ENCODE assay signal across 22 cellular contexts in the genomic region with DNA sequence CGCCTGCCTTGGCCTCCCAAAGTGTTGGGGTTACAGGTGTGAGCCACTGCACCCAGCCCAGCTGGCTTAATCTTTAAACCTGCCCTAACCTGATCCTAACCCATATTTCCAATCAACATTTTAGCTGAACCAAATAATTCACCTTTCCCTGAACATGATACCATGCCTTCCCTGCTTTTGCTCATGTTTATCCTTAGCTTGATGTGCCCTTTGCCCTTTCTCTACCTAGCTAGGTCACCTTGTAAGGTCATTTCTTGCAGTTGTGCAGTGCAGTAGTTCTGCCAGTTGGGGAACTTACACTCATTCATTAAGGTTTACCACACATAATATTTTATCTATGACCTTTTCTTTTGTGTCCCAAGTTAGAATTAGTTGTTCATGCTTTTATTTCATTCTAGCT.
"Had no signal": no experiment of that assay in that cellular context is flagged by ENCODE, and none has a peak within 500 bp of the region (broad histone marks: within the 10 kb centered on the region; RNA-seq: fewer than 3 reads in every experiment).

No MANE protein-coding gene starts in this region.

- H3K27ac ChIP-seq: brain microvascular endothelial cell, cardiac muscle cell, SJSA1 had no signal

- ATAC-seq: activated T-helper 17 cell treated with anti-CD3 and anti-CD28 coated beads, Interleukin-2, amount 50 U/mL, for 72 hours; PC-3; WTC11 had no signal

- DNase-seq: activated CD4-positive, alpha-beta T cell treated with anti-CD3 and anti-CD28 coated beads for 48 hours; activated CD4-positive, alpha-beta T cell treated with anti-CD3 and anti-CD28 coated beads, Interleukin-2, amount 50 U/mL, for 48 hours; activated CD4-positive, CD25-positive, alpha-beta regulatory T cell treated with anti-CD3 and anti-CD28 coated beads, Interleukin-2, amount 50 U/mL, for 72 hours; activated CD8-positive, alpha-beta memory T cell treated with anti-CD3 and anti-CD28 coated beads for 24 hours; activated gamma-delta T cell; activated naive CD4-positive, alpha-beta T cell treated with anti-CD3 and anti-CD28 coated beads for 36 hours; activated T-cell treated with anti-CD3 and anti-CD28 coated beads, Interleukin-2, amount 50 U/mL, for 48 hours; amygdala; brain microvascular endothelial cell; MM.1S; NCI-H146; NCI-H187 treated with DMSO at 0.1 percent for 48 hours; NCI-H2081 treated with DMSO at 0.1 percent for 48 hours; NCI-H446; NCI-H524; PC-3; SHP77 had no signal

- H3K4me3 ChIP-seq: cardiac muscle cell, SJSA1 had no signal

- H3K27me3 ChIP-seq: brain microvascular endothelial cell, cardiac muscle cell, SJSA1 had no signal

- FAIRE-seq: RCC 7860 had no signal

- H3K9me3 ChIP-seq: SJSA1 had no signal
